ENCODE assay signal across 1 cellular context in the genomic region with DNA sequence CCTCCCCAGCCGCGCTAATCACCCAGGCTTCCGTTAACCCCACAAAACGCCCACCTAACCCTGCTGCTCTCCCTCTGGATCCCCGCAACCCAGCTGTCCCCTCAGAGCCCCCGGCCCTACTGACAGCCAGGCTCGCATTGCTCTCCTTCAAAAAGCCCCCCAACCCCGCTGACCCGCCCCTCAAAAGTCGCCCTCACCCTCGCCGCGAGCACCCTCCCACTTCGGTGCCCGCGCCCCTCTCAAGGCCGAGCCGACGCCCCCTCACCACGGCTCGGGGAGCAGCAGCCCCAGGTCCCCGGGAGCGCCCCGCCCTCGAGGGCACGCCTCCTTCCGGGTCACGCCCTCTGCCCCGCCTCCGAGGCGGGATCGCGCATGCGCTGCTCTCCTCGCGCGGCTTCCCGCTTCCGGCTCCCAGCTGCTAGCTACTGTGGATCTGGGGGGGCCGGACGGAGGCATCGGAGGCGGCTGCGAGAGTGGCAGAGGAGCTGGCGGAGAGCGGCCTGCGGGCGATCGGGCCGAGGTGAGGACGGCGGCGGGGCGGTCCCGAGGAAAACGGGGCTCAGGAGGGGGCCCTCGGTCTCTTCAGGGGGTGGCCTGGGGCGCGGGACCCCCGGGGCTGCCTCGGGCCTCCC.
A peak's percentile ranks its signal among the peaks of the same experiment; 100 is the strongest.
TF ChIP-seq lines count a peak whose summit lies in the region.

No MANE protein-coding gene starts in this region.

TF ChIP-seq in GM12878, 131 proteins besides CTCF, POLR2A, EP300 and RAD21 (continued from another document and continues in another):
- TF ChIP-seq, protein P1, sequence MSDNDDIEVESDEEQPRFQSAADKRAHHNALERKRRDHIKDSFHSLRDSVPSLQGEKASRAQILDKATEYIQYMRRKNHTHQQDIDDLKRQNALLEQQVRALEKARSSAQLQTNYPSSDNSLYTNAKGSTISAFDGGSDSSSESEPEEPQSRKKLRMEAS (IDR thresholded peaks at IDR 0.05; ENCODE audit: low read depth, low read length), result peak; percentile 11; the same call in 1 of the 2 replicates
- no peak for TF ChIP-seq ESRRA (IDR thresholded peaks at IDR 0.05; ENCODE audit: low read length)
- no peak for TF ChIP-seq HDAC2 (IDR thresholded peaks at IDR 0.05)
- TF ChIP-seq RELA (IDR thresholded peaks at IDR 0.05; ENCODE audit: borderline replicate concordance, partially characterized antibody), result peak; percentile 12
- TF ChIP-seq TCF3 (IDR thresholded peaks at IDR 0.05; ENCODE audit: borderline replicate concordance, insufficient read depth, low read depth, low read length), result 0 out of 2 replicates have a peak, but pooled peaks have one; percentile 36
- TF ChIP-seq, protein P2, sequence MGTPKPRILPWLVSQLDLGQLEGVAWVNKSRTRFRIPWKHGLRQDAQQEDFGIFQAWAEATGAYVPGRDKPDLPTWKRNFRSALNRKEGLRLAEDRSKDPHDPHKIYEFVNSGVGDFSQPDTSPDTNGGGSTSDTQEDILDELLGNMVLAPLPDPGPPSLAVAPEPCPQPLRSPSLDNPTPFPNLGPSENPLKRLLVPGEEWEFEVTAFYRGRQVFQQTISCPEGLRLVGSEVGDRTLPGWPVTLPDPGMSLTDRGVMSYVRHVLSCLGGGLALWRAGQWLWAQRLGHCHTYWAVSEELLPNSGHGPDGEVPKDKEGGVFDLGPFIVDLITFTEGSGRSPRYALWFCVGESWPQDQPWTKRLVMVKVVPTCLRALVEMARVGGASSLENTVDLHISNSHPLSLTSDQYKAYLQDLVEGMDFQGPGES (IDR thresholded peaks at IDR 0.05), result no peak
- TF ChIP-seq, protein P3, sequence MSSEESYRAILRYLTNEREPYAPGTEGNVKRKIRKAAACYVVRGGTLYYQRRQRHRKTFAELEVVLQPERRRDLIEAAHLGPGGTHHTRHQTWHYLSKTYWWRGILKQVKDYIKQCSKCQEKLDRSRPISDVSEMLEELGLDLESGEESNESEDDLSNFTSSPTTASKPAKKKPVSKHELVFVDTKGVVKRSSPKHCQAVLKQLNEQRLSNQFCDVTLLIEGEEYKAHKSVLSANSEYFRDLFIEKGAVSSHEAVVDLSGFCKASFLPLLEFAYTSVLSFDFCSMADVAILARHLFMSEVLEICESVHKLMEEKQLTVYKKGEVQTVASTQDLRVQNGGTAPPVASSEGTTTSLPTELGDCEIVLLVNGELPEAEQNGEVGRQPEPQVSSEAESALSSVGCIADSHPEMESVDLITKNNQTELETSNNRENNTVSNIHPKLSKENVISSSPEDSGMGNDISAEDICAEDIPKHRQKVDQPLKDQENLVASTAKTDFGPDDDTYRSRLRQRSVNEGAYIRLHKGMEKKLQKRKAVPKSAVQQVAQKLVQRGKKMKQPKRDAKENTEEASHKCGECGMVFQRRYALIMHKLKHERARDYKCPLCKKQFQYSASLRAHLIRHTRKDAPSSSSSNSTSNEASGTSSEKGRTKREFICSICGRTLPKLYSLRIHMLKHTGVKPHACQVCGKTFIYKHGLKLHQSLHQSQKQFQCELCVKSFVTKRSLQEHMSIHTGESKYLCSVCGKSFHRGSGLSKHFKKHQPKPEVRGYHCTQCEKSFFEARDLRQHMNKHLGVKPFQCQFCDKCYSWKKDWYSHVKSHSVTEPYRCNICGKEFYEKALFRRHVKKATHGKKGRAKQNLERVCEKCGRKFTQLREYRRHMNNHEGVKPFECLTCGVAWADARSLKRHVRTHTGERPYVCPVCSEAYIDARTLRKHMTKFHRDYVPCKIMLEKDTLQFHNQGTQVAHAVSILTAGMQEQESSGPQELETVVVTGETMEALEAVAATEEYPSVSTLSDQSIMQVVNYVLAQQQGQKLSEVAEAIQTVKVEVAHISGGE (CRISPR knock-in tag; IDR thresholded peaks at IDR 0.05), result no peak
- no peak for TF ChIP-seq ZNF274 (IDR thresholded peaks at IDR 0.05; ENCODE audit: insufficient read depth, insufficient read length)
- no peak for TF ChIP-seq RCOR1 (conservative IDR thresholded peaks at IDR 0.05; ENCODE audit: low read depth, low read length)
- no peak for TF ChIP-seq NFXL1 (IDR thresholded peaks at IDR 0.05; ENCODE audit: borderline replicate concordance)
- peak; percentile 67; the same call in 1 of the 2 replicates for TF ChIP-seq SMAD5 (IDR thresholded peaks at IDR 0.05; ENCODE audit: low read depth)
- peak; percentile 44; the same call in 1 of the 2 replicates for TF ChIP-seq HCFC1 (IDR thresholded peaks at IDR 0.05; ENCODE audit: low read length)
- TF ChIP-seq LARP7 (IDR thresholded peaks at IDR 0.05), result no peak
- TF ChIP-seq, protein P4, sequence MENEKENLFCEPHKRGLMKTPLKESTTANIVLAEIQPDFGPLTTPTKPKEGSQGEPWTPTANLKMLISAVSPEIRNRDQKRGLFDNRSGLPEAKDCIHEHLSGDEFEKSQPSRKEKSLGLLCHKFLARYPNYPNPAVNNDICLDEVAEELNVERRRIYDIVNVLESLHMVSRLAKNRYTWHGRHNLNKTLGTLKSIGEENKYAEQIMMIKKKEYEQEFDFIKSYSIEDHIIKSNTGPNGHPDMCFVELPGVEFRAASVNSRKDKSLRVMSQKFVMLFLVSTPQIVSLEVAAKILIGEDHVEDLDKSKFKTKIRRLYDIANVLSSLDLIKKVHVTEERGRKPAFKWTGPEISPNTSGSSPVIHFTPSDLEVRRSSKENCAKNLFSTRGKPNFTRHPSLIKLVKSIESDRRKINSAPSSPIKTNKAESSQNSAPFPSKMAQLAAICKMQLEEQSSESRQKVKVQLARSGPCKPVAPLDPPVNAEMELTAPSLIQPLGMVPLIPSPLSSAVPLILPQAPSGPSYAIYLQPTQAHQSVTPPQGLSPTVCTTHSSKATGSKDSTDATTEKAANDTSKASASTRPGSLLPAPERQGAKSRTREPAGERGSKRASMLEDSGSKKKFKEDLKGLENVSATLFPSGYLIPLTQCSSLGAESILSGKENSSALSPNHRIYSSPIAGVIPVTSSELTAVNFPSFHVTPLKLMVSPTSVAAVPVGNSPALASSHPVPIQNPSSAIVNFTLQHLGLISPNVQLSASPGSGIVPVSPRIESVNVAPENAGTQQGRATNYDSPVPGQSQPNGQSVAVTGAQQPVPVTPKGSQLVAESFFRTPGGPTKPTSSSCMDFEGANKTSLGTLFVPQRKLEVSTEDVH (IDR thresholded peaks at IDR 0.05; ENCODE audit: low read depth, partially characterized antibody), result no peak
- TF ChIP-seq IKZF2 (IDR thresholded peaks at IDR 0.05), result 0 out of 4 replicates have a peak, but pooled peaks of 1 of the 2 experiments have one; percentile 32
- no peak for TF ChIP-seq ZBED1 (IDR thresholded peaks at IDR 0.05; ENCODE audit: borderline replicate concordance)
- TF ChIP-seq, protein P5, sequence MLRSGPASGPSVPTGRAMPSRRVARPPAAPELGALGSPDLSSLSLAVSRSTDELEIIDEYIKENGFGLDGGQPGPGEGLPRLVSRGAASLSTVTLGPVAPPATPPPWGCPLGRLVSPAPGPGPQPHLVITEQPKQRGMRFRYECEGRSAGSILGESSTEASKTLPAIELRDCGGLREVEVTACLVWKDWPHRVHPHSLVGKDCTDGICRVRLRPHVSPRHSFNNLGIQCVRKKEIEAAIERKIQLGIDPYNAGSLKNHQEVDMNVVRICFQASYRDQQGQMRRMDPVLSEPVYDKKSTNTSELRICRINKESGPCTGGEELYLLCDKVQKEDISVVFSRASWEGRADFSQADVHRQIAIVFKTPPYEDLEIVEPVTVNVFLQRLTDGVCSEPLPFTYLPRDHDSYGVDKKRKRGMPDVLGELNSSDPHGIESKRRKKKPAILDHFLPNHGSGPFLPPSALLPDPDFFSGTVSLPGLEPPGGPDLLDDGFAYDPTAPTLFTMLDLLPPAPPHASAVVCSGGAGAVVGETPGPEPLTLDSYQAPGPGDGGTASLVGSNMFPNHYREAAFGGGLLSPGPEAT (IDR thresholded peaks at IDR 0.05; ENCODE audit: low read depth), result no peak
- no peak for TF ChIP-seq SUZ12 (IDR thresholded peaks at IDR 0.05; ENCODE audit: unreplicated experiment)
- TF ChIP-seq ZSCAN29 (IDR thresholded peaks at IDR 0.05), result no peak
- TF ChIP-seq NRF1 (conservative IDR thresholded peaks at IDR 0.05; ENCODE audit: low read depth, low read length), result peak; percentile 70
- TF ChIP-seq RB1 (IDR thresholded peaks at IDR 0.05; ENCODE audit: borderline replicate concordance), result 0 out of 2 replicates have a peak, but pooled peaks have one; percentile 25
- TF ChIP-seq DPF2 (IDR thresholded peaks at IDR 0.05), result no peak
- TF ChIP-seq NFIC (IDR thresholded peaks at IDR 0.05; ENCODE audit: low read depth, low read length), result no peak
- TF ChIP-seq CHD2 (IDR thresholded peaks at IDR 0.05; ENCODE audit: borderline replicate concordance, low read depth, low read length), result 0 out of 2 replicates have a peak, but pooled peaks have one; percentile 20
- no peak for TF ChIP-seq BRCA1 (IDR thresholded peaks at IDR 0.05; ENCODE audit: low read depth, low read length)
- TF ChIP-seq CREM (IDR thresholded peaks at IDR 0.05; ENCODE audit: low read depth), result peak; percentile 51; the same call in 1 of the 2 replicates
- 0 out of 2 replicates have a peak, but pooled peaks have one; percentile 40 for TF ChIP-seq BACH1 (IDR thresholded peaks at IDR 0.05; ENCODE audit: borderline replicate concordance)
- no peak for TF ChIP-seq ZZZ3 (IDR thresholded peaks at IDR 0.05; ENCODE audit: control insufficient read depth, insufficient read length, low read depth)
- no peak for TF ChIP-seq JUNB (IDR thresholded peaks at IDR 0.05)
- no peak for TF ChIP-seq STAT1 (conservative IDR thresholded peaks at IDR 0.05)
- TF ChIP-seq, protein P6, sequence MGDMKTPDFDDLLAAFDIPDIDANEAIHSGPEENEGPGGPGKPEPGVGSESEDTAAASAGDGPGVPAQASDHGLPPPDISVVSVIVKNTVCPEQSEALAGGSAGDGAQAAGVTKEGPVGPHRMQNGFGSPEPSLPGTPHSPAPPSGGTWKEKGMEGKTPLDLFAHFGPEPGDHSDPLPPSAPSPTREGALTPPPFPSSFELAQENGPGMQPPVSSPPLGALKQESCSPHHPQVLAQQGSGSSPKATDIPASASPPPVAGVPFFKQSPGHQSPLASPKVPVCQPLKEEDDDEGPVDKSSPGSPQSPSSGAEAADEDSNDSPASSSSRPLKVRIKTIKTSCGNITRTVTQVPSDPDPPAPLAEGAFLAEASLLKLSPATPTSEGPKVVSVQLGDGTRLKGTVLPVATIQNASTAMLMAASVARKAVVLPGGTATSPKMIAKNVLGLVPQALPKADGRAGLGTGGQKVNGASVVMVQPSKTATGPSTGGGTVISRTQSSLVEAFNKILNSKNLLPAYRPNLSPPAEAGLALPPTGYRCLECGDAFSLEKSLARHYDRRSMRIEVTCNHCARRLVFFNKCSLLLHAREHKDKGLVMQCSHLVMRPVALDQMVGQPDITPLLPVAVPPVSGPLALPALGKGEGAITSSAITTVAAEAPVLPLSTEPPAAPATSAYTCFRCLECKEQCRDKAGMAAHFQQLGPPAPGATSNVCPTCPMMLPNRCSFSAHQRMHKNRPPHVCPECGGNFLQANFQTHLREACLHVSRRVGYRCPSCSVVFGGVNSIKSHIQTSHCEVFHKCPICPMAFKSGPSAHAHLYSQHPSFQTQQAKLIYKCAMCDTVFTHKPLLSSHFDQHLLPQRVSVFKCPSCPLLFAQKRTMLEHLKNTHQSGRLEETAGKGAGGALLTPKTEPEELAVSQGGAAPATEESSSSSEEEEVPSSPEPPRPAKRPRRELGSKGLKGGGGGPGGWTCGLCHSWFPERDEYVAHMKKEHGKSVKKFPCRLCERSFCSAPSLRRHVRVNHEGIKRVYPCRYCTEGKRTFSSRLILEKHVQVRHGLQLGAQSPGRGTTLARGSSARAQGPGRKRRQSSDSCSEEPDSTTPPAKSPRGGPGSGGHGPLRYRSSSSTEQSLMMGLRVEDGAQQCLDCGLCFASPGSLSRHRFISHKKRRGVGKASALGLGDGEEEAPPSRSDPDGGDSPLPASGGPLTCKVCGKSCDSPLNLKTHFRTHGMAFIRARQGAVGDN (IDR thresholded peaks at IDR 0.05), result 0 out of 2 replicates have a peak, but pooled peaks have one; percentile 38
- TF ChIP-seq YY1 (IDR thresholded peaks at IDR 0.05; ENCODE audit: low read depth, low read length), result no peak
- TF ChIP-seq FOXM1 (IDR thresholded peaks at IDR 0.05; ENCODE audit: low read depth, low read length), result no peak
- TF ChIP-seq SIX5 (IDR thresholded peaks at IDR 0.05; ENCODE audit: low read depth, low read length, severe bottlenecking), result no peak
- TF ChIP-seq, protein P7, sequence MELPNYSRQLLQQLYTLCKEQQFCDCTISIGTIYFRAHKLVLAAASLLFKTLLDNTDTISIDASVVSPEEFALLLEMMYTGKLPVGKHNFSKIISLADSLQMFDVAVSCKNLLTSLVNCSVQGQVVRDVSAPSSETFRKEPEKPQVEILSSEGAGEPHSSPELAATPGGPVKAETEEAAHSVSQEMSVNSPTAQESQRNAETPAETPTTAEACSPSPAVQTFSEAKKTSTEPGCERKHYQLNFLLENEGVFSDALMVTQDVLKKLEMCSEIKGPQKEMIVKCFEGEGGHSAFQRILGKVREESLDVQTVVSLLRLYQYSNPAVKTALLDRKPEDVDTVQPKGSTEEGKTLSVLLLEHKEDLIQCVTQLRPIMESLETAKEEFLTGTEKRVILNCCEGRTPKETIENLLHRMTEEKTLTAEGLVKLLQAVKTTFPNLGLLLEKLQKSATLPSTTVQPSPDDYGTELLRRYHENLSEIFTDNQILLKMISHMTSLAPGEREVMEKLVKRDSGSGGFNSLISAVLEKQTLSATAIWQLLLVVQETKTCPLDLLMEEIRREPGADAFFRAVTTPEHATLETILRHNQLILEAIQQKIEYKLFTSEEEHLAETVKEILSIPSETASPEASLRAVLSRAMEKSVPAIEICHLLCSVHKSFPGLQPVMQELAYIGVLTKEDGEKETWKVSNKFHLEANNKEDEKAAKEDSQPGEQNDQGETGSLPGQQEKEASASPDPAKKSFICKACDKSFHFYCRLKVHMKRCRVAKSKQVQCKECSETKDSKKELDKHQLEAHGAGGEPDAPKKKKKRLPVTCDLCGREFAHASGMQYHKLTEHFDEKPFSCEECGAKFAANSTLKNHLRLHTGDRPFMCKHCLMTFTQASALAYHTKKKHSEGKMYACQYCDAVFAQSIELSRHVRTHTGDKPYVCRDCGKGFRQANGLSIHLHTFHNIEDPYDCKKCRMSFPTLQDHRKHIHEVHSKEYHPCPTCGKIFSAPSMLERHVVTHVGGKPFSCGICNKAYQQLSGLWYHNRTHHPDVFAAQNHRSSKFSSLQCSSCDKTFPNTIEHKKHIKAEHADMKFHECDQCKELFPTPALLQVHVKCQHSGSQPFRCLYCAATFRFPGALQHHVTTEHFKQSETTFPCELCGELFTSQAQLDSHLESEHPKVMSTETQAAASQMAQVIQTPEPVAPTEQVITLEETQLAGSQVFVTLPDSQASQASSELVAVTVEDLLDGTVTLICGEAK (IDR thresholded peaks at IDR 0.05; ENCODE audit: borderline replicate concordance), result peak; percentile 66
- TF ChIP-seq EGR1 (IDR thresholded peaks at IDR 0.05; ENCODE audit: borderline replicate concordance in 1 of 2, low read depth in 2 of 2, low read length in 2 of 2), result peak in 1 of 2 experiments; percentile 68; a peak in 1 of 3 replicates
- no peak for TF ChIP-seq SUPT20H (IDR thresholded peaks at IDR 0.05; ENCODE audit: borderline replicate concordance, control insufficient read depth, low read depth, low read length)
- TF ChIP-seq HDGF (IDR thresholded peaks at IDR 0.05), result no peak
